Comparison of ENCODE assay signal across 1 cellular context in the genomic region with DNA sequence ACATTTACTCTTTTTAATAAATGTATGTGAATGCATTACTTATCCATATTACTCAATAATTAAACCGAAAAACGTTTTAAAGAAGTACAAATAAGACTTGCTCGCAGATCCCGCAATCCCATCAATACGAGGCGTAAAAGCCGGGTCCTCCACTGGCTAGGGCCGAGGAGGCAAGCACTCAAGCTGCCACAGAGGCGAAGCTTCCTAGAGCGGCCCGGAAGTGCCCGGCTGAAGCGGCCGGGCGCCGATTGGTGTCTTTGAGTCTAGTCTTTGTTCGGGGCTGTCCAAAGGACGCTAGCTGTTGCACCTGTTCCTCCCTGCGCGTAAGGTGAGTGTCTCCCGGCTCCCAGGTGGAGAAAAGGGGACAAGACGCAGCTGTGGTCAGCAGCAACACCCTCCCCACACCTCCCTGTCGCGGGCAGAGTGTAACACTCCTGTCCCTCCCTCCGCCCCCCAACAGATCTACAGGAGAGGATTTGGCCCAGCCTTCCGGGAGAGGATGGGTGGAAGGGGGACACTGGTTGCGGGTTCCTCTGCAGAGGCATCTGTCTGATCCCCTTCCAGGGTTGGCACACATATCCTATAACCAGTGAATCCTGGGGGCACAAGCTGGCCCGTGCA.
A peak's percentile ranks its signal among the peaks of the same experiment; 100 is the strongest.
TF ChIP-seq lines count a peak whose summit lies in the region.

A gene (plus strand): TSS at position 260 of the 621 bp plus-strand sequence. CDS start 835 bp downstream, outside the sequence.

TF ChIP-seq in HepG2, 621 proteins besides CTCF, POLR2A, EP300 and RAD21 (continued from another document and continues in another):
- TF ChIP-seq, protein P1, sequence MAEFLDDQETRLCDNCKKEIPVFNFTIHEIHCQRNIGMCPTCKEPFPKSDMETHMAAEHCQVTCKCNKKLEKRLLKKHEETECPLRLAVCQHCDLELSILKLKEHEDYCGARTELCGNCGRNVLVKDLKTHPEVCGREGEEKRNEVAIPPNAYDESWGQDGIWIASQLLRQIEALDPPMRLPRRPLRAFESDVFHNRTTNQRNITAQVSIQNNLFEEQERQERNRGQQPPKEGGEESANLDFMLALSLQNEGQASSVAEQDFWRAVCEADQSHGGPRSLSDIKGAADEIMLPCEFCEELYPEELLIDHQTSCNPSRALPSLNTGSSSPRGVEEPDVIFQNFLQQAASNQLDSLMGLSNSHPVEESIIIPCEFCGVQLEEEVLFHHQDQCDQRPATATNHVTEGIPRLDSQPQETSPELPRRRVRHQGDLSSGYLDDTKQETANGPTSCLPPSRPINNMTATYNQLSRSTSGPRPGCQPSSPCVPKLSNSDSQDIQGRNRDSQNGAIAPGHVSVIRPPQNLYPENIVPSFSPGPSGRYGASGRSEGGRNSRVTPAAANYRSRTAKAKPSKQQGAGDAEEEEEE (CRISPR knock-in tag; IDR thresholded peaks at IDR 0.05; ENCODE audit: borderline replicate concordance) = no peak
- TF ChIP-seq YY1 (IDR thresholded peaks at IDR 0.05; ENCODE audit: insufficient read depth, insufficient replicate concordance, low read depth, low read length) (peak; percentile 55), ZFP36L2 (CRISPR knock-in tag; IDR thresholded peaks at IDR 0.05) (no peak), CHD2 (IDR thresholded peaks at IDR 0.05; ENCODE audit: low read depth, low read length) (no peak), CBX2 (IDR thresholded peaks at IDR 0.05; ENCODE audit: low read depth, low read length) (no peak), CBX2 (CRISPR knock-in tag; IDR thresholded peaks at IDR 0.05; ENCODE audit: low read depth) (0 out of 2 replicates have a peak, but pooled peaks have one; percentile 74), ZSCAN12 (CRISPR knock-in tag; IDR thresholded peaks at IDR 0.05) (no peak; the same call in 1 of the 2 replicates), PPARG (CRISPR knock-in tag; conservative IDR thresholded peaks at IDR 0.05) (peak; percentile 51; the same call in 1 of the 2 replicates), ATRX (CRISPR knock-in tag; IDR thresholded peaks at IDR 0.05; ENCODE audit: borderline replicate concordance) (no peak), SSRP1 (CRISPR knock-in tag; IDR thresholded peaks at IDR 0.05) (0 out of 2 replicates have a peak, but pooled peaks have one; percentile 44), ZFY (CRISPR knock-in tag; IDR thresholded peaks at IDR 0.05) (peak; percentile 83), ZNF160 (CRISPR knock-in tag; IDR thresholded peaks at IDR 0.05) (0 out of 2 replicates have a peak, but pooled peaks have one; percentile 78), KAT7 (CRISPR knock-in tag; IDR thresholded peaks at IDR 0.05; ENCODE audit: borderline replicate concordance) (peak; percentile 96), RELA (CRISPR knock-in tag; IDR thresholded peaks at IDR 0.05) (0 out of 2 replicates have a peak, but pooled peaks have one; percentile 31), FOXM1 (CRISPR knock-in tag; IDR thresholded peaks at IDR 0.05) (no peak), SP4 (CRISPR knock-in tag; IDR thresholded peaks at IDR 0.05) (peak; percentile 62), KLF6 (CRISPR knock-in tag; IDR thresholded peaks at IDR 0.05) (peak; percentile 76; the same call in 1 of the 2 replicates), KMT2A (CRISPR knock-in tag; IDR thresholded peaks at IDR 0.05) (peak; percentile 98), HOXA3 (CRISPR knock-in tag; IDR thresholded peaks at IDR 0.05) (peak; percentile 83), SETDB1 (CRISPR knock-in tag; IDR thresholded peaks at IDR 0.05; ENCODE audit: borderline replicate concordance) (no peak), HDAC2 (CRISPR knock-in tag; IDR thresholded peaks at IDR 0.05) (peak; percentile 84), ZSCAN21 (CRISPR knock-in tag; IDR thresholded peaks at IDR 0.05; ENCODE audit: borderline replicate concordance) (peak; percentile 81; the same call in 1 of the 2 replicates), ZNF382 (CRISPR knock-in tag; IDR thresholded peaks at IDR 0.05; ENCODE audit: borderline replicate concordance) (no peak), HOXD1 (CRISPR knock-in tag; IDR thresholded peaks at IDR 0.05) (no peak), ZNF234 (CRISPR knock-in tag; conservative IDR thresholded peaks at IDR 0.05) (no peak), GATAD1 (CRISPR knock-in tag; IDR thresholded peaks at IDR 0.05) (peak; percentile 93), KLF9 (CRISPR knock-in tag; IDR thresholded peaks at IDR 0.05; ENCODE audit: low read depth) (0 out of 2 replicates have a peak, but pooled peaks have one; percentile 26)
- TF ChIP-seq, protein P2, sequence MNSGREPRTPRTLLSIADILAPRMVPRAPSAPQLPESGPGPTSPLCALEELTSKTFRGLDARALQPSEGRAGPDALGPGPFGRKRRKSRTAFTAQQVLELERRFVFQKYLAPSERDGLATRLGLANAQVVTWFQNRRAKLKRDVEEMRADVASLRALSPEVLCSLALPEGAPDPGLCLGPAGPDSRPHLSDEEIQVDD (CRISPR knock-in tag; IDR thresholded peaks at IDR 0.05; ENCODE audit: borderline replicate concordance) = no peak
- TF ChIP-seq, protein P3, sequence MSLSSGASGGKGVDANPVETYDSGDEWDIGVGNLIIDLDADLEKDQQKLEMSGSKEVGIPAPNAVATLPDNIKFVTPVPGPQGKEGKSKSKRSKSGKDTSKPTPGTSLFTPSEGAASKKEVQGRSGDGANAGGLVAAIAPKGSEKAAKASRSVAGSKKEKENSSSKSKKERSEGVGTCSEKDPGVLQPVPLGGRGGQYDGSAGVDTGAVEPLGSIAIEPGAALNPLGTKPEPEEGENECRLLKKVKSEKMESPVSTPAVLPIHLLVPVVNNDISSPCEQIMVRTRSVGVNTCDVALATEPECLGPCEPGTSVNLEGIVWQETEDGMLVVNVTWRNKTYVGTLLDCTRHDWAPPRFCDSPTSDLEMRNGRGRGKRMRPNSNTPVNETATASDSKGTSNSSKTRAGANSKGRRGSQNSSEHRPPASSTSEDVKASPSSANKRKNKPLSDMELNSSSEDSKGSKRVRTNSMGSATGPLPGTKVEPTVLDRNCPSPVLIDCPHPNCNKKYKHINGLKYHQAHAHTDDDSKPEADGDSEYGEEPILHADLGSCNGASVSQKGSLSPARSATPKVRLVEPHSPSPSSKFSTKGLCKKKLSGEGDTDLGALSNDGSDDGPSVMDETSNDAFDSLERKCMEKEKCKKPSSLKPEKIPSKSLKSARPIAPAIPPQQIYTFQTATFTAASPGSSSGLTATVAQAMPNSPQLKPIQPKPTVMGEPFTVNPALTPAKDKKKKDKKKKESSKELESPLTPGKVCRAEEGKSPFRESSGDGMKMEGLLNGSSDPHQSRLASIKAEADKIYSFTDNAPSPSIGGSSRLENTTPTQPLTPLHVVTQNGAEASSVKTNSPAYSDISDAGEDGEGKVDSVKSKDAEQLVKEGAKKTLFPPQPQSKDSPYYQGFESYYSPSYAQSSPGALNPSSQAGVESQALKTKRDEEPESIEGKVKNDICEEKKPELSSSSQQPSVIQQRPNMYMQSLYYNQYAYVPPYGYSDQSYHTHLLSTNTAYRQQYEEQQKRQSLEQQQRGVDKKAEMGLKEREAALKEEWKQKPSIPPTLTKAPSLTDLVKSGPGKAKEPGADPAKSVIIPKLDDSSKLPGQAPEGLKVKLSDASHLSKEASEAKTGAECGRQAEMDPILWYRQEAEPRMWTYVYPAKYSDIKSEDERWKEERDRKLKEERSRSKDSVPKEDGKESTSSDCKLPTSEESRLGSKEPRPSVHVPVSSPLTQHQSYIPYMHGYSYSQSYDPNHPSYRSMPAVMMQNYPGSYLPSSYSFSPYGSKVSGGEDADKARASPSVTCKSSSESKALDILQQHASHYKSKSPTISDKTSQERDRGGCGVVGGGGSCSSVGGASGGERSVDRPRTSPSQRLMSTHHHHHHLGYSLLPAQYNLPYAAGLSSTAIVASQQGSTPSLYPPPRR (CRISPR knock-in tag; IDR thresholded peaks at IDR 0.05; ENCODE audit: borderline replicate concordance) = no peak; the same call in 1 of the 2 replicates
- TF ChIP-seq, protein P4, sequence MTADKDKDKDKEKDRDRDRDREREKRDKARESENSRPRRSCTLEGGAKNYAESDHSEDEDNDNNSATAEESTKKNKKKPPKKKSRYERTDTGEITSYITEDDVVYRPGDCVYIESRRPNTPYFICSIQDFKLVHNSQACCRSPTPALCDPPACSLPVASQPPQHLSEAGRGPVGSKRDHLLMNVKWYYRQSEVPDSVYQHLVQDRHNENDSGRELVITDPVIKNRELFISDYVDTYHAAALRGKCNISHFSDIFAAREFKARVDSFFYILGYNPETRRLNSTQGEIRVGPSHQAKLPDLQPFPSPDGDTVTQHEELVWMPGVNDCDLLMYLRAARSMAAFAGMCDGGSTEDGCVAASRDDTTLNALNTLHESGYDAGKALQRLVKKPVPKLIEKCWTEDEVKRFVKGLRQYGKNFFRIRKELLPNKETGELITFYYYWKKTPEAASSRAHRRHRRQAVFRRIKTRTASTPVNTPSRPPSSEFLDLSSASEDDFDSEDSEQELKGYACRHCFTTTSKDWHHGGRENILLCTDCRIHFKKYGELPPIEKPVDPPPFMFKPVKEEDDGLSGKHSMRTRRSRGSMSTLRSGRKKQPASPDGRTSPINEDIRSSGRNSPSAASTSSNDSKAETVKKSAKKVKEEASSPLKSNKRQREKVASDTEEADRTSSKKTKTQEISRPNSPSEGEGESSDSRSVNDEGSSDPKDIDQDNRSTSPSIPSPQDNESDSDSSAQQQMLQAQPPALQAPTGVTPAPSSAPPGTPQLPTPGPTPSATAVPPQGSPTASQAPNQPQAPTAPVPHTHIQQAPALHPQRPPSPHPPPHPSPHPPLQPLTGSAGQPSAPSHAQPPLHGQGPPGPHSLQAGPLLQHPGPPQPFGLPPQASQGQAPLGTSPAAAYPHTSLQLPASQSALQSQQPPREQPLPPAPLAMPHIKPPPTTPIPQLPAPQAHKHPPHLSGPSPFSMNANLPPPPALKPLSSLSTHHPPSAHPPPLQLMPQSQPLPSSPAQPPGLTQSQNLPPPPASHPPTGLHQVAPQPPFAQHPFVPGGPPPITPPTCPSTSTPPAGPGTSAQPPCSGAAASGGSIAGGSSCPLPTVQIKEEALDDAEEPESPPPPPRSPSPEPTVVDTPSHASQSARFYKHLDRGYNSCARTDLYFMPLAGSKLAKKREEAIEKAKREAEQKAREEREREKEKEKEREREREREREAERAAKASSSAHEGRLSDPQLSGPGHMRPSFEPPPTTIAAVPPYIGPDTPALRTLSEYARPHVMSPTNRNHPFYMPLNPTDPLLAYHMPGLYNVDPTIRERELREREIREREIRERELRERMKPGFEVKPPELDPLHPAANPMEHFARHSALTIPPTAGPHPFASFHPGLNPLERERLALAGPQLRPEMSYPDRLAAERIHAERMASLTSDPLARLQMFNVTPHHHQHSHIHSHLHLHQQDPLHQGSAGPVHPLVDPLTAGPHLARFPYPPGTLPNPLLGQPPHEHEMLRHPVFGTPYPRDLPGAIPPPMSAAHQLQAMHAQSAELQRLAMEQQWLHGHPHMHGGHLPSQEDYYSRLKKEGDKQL (CRISPR knock-in tag; IDR thresholded peaks at IDR 0.05; ENCODE audit: low read depth) = no peak
- TF ChIP-seq, protein P5, sequence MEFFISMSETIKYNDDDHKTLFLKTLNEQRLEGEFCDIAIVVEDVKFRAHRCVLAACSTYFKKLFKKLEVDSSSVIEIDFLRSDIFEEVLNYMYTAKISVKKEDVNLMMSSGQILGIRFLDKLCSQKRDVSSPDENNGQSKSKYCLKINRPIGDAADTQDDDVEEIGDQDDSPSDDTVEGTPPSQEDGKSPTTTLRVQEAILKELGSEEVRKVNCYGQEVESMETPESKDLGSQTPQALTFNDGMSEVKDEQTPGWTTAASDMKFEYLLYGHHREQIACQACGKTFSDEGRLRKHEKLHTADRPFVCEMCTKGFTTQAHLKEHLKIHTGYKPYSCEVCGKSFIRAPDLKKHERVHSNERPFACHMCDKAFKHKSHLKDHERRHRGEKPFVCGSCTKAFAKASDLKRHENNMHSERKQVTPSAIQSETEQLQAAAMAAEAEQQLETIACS (CRISPR knock-in tag; IDR thresholded peaks at IDR 0.05) = no peak
- TF ChIP-seq, protein P6, sequence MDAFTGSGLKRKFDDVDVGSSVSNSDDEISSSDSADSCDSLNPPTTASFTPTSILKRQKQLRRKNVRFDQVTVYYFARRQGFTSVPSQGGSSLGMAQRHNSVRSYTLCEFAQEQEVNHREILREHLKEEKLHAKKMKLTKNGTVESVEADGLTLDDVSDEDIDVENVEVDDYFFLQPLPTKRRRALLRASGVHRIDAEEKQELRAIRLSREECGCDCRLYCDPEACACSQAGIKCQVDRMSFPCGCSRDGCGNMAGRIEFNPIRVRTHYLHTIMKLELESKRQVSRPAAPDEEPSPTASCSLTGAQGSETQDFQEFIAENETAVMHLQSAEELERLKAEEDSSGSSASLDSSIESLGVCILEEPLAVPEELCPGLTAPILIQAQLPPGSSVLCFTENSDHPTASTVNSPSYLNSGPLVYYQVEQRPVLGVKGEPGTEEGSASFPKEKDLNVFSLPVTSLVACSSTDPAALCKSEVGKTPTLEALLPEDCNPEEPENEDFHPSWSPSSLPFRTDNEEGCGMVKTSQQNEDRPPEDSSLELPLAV (CRISPR knock-in tag; conservative IDR thresholded peaks at IDR 0.05; ENCODE audit: low read depth) = no peak
- TF ChIP-seq, protein P7, sequence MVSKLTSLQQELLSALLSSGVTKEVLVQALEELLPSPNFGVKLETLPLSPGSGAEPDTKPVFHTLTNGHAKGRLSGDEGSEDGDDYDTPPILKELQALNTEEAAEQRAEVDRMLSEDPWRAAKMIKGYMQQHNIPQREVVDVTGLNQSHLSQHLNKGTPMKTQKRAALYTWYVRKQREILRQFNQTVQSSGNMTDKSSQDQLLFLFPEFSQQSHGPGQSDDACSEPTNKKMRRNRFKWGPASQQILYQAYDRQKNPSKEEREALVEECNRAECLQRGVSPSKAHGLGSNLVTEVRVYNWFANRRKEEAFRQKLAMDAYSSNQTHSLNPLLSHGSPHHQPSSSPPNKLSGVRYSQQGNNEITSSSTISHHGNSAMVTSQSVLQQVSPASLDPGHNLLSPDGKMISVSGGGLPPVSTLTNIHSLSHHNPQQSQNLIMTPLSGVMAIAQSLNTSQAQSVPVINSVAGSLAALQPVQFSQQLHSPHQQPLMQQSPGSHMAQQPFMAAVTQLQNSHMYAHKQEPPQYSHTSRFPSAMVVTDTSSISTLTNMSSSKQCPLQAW (CRISPR knock-in tag; IDR thresholded peaks at IDR 0.05) = 0 out of 2 replicates have a peak, but pooled peaks have one; percentile 50
